Comparison of ENCODE assay signal across 15 cellular contexts in the genomic region with DNA sequence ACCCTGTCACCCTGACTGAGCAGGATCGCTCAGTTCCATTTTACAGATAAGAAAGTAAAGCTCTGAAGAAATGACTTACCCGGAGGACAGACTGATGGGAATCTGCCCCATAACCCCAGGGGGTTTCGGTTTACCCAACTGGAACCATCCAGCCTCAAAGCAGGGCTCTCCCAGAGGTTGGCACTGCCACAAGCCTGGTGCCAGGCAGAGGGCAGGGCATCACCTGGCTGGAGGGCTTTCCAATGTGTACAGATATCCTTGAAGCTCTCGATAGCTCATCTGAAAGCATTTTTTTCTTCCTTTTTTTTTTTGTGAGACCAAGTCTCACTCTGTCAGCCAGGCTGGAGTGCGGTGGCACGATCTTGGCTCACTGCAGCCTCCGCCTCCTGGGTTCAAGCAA. TPM values are rescaled to one million over a fixed set of nuclear protein-coding genes. Genes with fewer than 3 reads are reported as not detected.
"Had no signal": no experiment of that assay in that cellular context is flagged by ENCODE, and none has a peak within 500 bp of the region (broad histone marks: within the 10 kb centered on the region; RNA-seq: fewer than 3 reads in every experiment).

No MANE protein-coding gene starts in this region.

- H3K4me1 ChIP-seq: stomach had no signal

- H3K36me3 ChIP-seq: neutrophil, stomach, thoracic aorta had no signal

- FAIRE-seq: endometrium had no signal

- H3K27ac ChIP-seq: neutrophil, skin epidermis, stomach, thoracic aorta had no signal

- ATAC-seq: left lobe of liver; naive thymus-derived CD8-positive, alpha-beta T cell had no signal

- H3K9me3 ChIP-seq: neutrophil, stomach, thoracic aorta had no signal

- H3K4me3 ChIP-seq: skin epidermis, stomach, thoracic aorta had no signal

- H3K27me3 ChIP-seq: neutrophil, stomach had no signal

- DNase-seq: cortex of kidney; effector memory CD4-positive, alpha-beta T cell; foreskin melanocyte; kidney glomerular epithelial cell; naive thymus-derived CD8-positive, alpha-beta T cell; stimulated activated CD4-positive, alpha-beta T cell treated with anti-CD3 and anti-CD28 coated beads, Interleukin-2, amount 100 ng/mL, for 24 hours; stimulated activated CD4-positive, alpha-beta T cell treated with anti-CD3 and anti-CD28 coated beads, Interleukin-4, amount 100 ng/mL, for 4 hours; stimulated activated naive CD4-positive, alpha-beta T cell; trophoblast cell had no signal

RNA-seq across cellular contexts. Expression of a gene that starts 33.2 kb away (rescaled TPM):
- total RNA-seq: naive thymus-derived CD8-positive, alpha-beta T cell had no signal
- polyA plus RNA-seq: naive thymus-derived CD8-positive, alpha-beta T cell had no signal
